In the genomic region with DNA sequence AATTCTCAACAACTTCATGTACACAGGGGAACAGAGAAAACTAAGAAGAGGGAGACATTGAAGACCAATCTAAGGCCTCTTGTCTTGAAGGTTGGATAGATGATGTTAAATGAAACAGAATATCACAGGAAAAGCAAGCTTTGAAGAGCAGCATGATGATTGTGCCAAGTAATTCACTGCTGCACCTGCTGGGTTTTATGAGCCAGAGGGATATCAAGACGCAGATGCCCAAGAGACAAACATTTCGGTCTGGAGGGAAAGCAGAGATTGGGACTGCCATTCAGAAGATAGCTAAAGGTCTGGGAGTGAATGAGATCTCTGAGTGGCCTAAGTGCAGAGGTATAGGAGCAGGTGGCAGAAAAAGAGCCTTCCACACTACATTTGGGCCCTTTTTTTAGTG, we compare ENCODE assay signal across 16 cellular contexts.
A peak's percentile ranks its signal among the peaks of the same experiment; 100 is the strongest.
DNase-seq lines count a peak whose midpoint lies in the region; ATAC-seq and TF ChIP-seq lines count a peak whose summit lies in the region.
"Had no signal": no experiment of that assay in that cellular context is flagged by ENCODE, and none has a peak within 500 bp of the region (broad histone marks: within the 10 kb centered on the region; RNA-seq: fewer than 3 reads in every experiment).

No MANE protein-coding gene starts in this region.

- peaks cover 33% of the 10 kb centered on the region for H3K4me1 Mint-ChIP-seq in nephron
- no peaks in the 10 kb centered on the region for H3K4me1 Mint-ChIP-seq in stimulated activated naive B cell treated with anti-CD40 and anti-IgM and Interleukin-4, amounts not matched to agents 10 μg/mL and 1 μg/mL and 100 μg/mL, for 72 hours
- H3K4me1 Mint-ChIP-seq: CD14-positive monocyte, T-cell had no signal

- ATAC-seq in stimulated activated naive B cell treated with anti-CD40 and anti-IgM and Interleukin-4, amounts not matched to agents 10 μg/mL and 1 μg/mL and 100 μg/mL, for 72 hours (replicated peaks) = no peak
- ATAC-seq: T-cell had no signal

- no peaks in the 10 kb centered on the region for H3K27me3 Mint-ChIP-seq in nephron (ENCODE audit: low read depth)
- no peaks in the 10 kb centered on the region for H3K27me3 Mint-ChIP-seq in stimulated activated naive B cell treated with anti-CD40 and anti-IgM and Interleukin-4, amounts not matched to agents 10 μg/mL and 1 μg/mL and 100 μg/mL, for 72 hours
- H3K27me3 Mint-ChIP-seq: T-cell had no signal

- H3K9me3 Mint-ChIP-seq in nephron = peaks cover 12% of the 10 kb centered on the region
- H3K9me3 Mint-ChIP-seq in stimulated activated naive B cell treated with anti-CD40 and anti-IgM and Interleukin-4, amounts not matched to agents 10 μg/mL and 1 μg/mL and 100 μg/mL, for 72 hours = peaks cover 0 to 2% of the 10 kb centered on the region in 2 donors
- H3K9me3 Mint-ChIP-seq: T-cell had no signal

- DNase-seq in NCI-H1417 (lab: John Stamatoyannopoulos, UW) = peak in 2 of 3 experiments; percentile 7 to 35
- no peak for DNase-seq in NCI-H1417 treated with DMSO at 0.1 percent for 48 hours (lab: John Stamatoyannopoulos, UW)
- peak; percentile 83 for DNase-seq in NCI-H1092 treated with DMSO at 0.1 percent for 48 hours (lab: John Stamatoyannopoulos, UW)
- peak; percentile 8 for DNase-seq in NCI-H69 (lab: John Stamatoyannopoulos, UW)
- DNase-seq in GF-D8 (lab: John Stamatoyannopoulos, UW) = no peak
- no peak for DNase-seq in NCI-H187 (lab: John Stamatoyannopoulos, UW)
- DNase-seq in stimulated activated naive B cell treated with anti-CD40 and anti-IgM and Interleukin-4, amounts not matched to agents 10 μg/mL and 1 μg/mL and 100 μg/mL, for 72 hours = no peak
- DNase-seq: 8988T, Caco-2, GDM1, KG1, NCI-H1048, NCI-H524 treated with DMSO at 0.1 percent for 48 hours, T-cell had no signal

- no peak for TF ChIP-seq CTCF in nephron (IDR thresholded peaks at IDR 0.05; ENCODE audit: unreplicated experiment in 3 of 3)

- no peak overlapping the region for H3K4me3 Mint-ChIP-seq in nephron
- H3K4me3 Mint-ChIP-seq in stimulated activated naive B cell treated with anti-CD40 and anti-IgM and Interleukin-4, amounts not matched to agents 10 μg/mL and 1 μg/mL and 100 μg/mL, for 72 hours = no peak overlapping the region
- H3K4me3 Mint-ChIP-seq: CD14-positive monocyte, T-cell had no signal

- peak overlapping the region in 2 of 3 experiments; percentile 17 to 25 for H3K27ac Mint-ChIP-seq in nephron
- H3K27ac Mint-ChIP-seq in stimulated activated naive B cell treated with anti-CD40 and anti-IgM and Interleukin-4, amounts not matched to agents 10 μg/mL and 1 μg/mL and 100 μg/mL, for 72 hours = no peak overlapping the region
- H3K27ac Mint-ChIP-seq: CD14-positive monocyte, T-cell had no signal

- no peaks in the 10 kb centered on the region for H3K36me3 Mint-ChIP-seq in nephron (ENCODE audit: low read depth)
- no peaks in the 10 kb centered on the region for H3K36me3 Mint-ChIP-seq in stimulated activated naive B cell treated with anti-CD40 and anti-IgM and Interleukin-4, amounts not matched to agents 10 μg/mL and 1 μg/mL and 100 μg/mL, for 72 hours
- H3K36me3 Mint-ChIP-seq: CD14-positive monocyte, T-cell had no signal

Comparison
In these comparisons a context has a peak if more than half of its experiments do, and no peak if none do; other contexts are left out.
1. DNase-seq: peak in NCI-H1417 (2 of 3), NCI-H1092 treated with DMSO at 0.1 percent for 48 hours (single experiment) and NCI-H69 (single experiment); none in NCI-H1417 treated with DMSO at 0.1 percent for 48 hours (single experiment), GF-D8 (single experiment), NCI-H187 (0 of 2) and stimulated activated naive B cell treated with anti-CD40 and anti-IgM and Interleukin-4, amounts not matched to agents 10 μg/mL and 1 μg/mL and 100 μg/mL, for 72 hours (single experiment).